Comparison of ENCODE assay signal across 26 cellular contexts in genomic region chr5:80174790-80175189, GRCh38.
DNase-seq lines count a peak whose midpoint lies in the region; FAIRE-seq and TF ChIP-seq lines count a peak whose summit lies in the region.
"Had no signal": no experiment of that assay in that cellular context is flagged by ENCODE, and none has a peak within 500 bp of the region (broad histone marks: within the 10 kb centered on the region; RNA-seq: fewer than 3 reads in every experiment).

No MANE protein-coding gene starts in this region.

- H3K36me3 Mint-ChIP-seq in activated naive CD8-positive, alpha-beta T cell = peaks cover 22% of the 10 kb centered on the region
- peaks cover 45% of the 10 kb centered on the region for H3K36me3 Mint-ChIP-seq in activated naive CD8-positive, alpha-beta T cell treated with anti-CD3 and anti-CD28 coated beads for 36 hours

- TF ChIP-seq EP300 in H1 (IDR thresholded peaks at IDR 0.05; ENCODE audit: borderline replicate concordance in 1 of 2, low read depth in 2 of 2, low read length in 2 of 2) = no peak

- H3K14ac ChIP-seq in H1 (ENCODE audit: insufficient read length) = no peak overlapping the region

- H3K9me3 ChIP-seq in H1 (ENCODE audit: insufficient read depth in 2 of 2, low read depth in 1 of 2, low read length in 1 of 2) (no peaks in the 10 kb centered on the region), testis (no peaks in the 10 kb centered on the region)
- H3K9me3 ChIP-seq: ovary had no signal

- no peaks in the 10 kb centered on the region for H3K9me3 Mint-ChIP-seq in activated naive CD8-positive, alpha-beta T cell (ENCODE audit: low read depth)
- H3K9me3 Mint-ChIP-seq in activated naive CD8-positive, alpha-beta T cell treated with anti-CD3 and anti-CD28 coated beads for 36 hours = no peaks in the 10 kb centered on the region
- H3K9me3 Mint-ChIP-seq: activated CD4-positive, alpha-beta memory T cell treated with anti-CD3 and anti-CD28 coated beads for 36 hours; brain had no signal

- CTCF ChIA-PET in H1 (lab: Charles Lee; ENCODE audit: partially characterized antibody) = interaction anchor here (0.6 to 1.7 kb wide), 5 partner anchors 8 to 65 kb away, joined by 3 to 7 read pairs (median 4); no protein-coding TSS in a partner anchor

- POLR2A ChIA-PET in H1 (lab: Charles Lee; ENCODE audit: partially characterized antibody) = interaction anchor here (0.9 to 3.6 kb wide), 4 partner anchors 10 to 82 kb away, joined by 4 to 28 read pairs (median 9); partner anchors contain the start of gene SERINC5

- H3K4me2 ChIP-seq in H1 (ENCODE audit: insufficient read depth in 1 of 2, low read depth in 2 of 2, low read length in 2 of 2) = no peak overlapping the region

- H3K36me3 ChIP-seq in H1 (ENCODE audit: control insufficient read depth in 2 of 4, insufficient read depth in 4 of 4, low read length in 3 of 4) = peaks cover 12 to 57% (median 30%) of the 10 kb centered on the region in 4 experiments
- H3K36me3 ChIP-seq in testis (ENCODE audit: low read depth, missing control alignments) = no peaks in the 10 kb centered on the region
- H3K36me3 ChIP-seq: ovary had no signal

- 0 out of 2 replicates have a peak overlapping the region, but pooled peaks have one; percentile 68 for H2AK5ac ChIP-seq in H1 (ENCODE audit: low read depth, low read length)

- peak overlapping the region; percentile 54; the same call in 1 of the 2 replicates for H2BK15ac ChIP-seq in H1 (ENCODE audit: low read length)

- no peak overlapping the region for H3K4me3 ChIP-seq in NB4 (ENCODE audit: low read depth, low read length)
- H3K4me3 ChIP-seq in H1 (ENCODE audit: extremely low read depth in 1 of 4, insufficient read depth in 2 of 4, low read depth in 3 of 4, low read length in 4 of 4) = no peak overlapping the region
- no peak overlapping the region for H3K4me3 ChIP-seq in testis
- H3K4me3 ChIP-seq: ovary had no signal

- H3K23me2 ChIP-seq in H1 (ENCODE audit: low read depth, low read length) = no peaks in the 10 kb centered on the region

- no peaks in the 10 kb centered on the region for H3K27me3 Mint-ChIP-seq in activated naive CD8-positive, alpha-beta T cell
- H3K27me3 Mint-ChIP-seq in activated naive CD8-positive, alpha-beta T cell treated with anti-CD3 and anti-CD28 coated beads for 36 hours = no peaks in the 10 kb centered on the region
- H3K27me3 Mint-ChIP-seq: activated CD4-positive, alpha-beta memory T cell treated with anti-CD3 and anti-CD28 coated beads for 36 hours; brain; naive B cell; stimulated activated naive B cell treated with anti-CD40 and anti-IgM and Interleukin-4, amounts not matched to agents 10 μg/mL and 1 μg/mL and 100 μg/mL, for 72 hours had no signal

- no peak overlapping the region for H4K8ac ChIP-seq in H1 (ENCODE audit: extremely low read depth, insufficient read depth, low read length)

- H4K5ac ChIP-seq in H1 (ENCODE audit: insufficient read length, low read depth, low read length) = no peak overlapping the region

- H3K27ac ChIP-seq in H1 (ENCODE audit: low read depth, low read length) (no peak overlapping the region), testis (peak overlapping the region; percentile 20 to 42)
- H3K27ac ChIP-seq: ovary had no signal

- no peak overlapping the region for H2BK20ac ChIP-seq in H1 (ENCODE audit: low read length)

- no peak overlapping the region for H3K4me3 Mint-ChIP-seq in activated naive CD8-positive, alpha-beta T cell
- H3K4me3 Mint-ChIP-seq in activated naive CD8-positive, alpha-beta T cell treated with anti-CD3 and anti-CD28 coated beads for 36 hours = no peak overlapping the region
- H3K4me3 Mint-ChIP-seq: activated CD4-positive, alpha-beta memory T cell treated with anti-CD3 and anti-CD28 coated beads for 36 hours; brain; stimulated activated naive B cell treated with anti-CD40 and anti-IgM and Interleukin-4, amounts not matched to agents 10 μg/mL and 1 μg/mL and 100 μg/mL, for 72 hours had no signal

- no peak for FAIRE-seq in H1 (lab: Jason Lieb, UNC)
- FAIRE-seq: G401.6 had no signal

- TF ChIP-seq CTCF in NB4 (IDR thresholded peaks at IDR 0.05; ENCODE audit: low read depth, low read length) (no peak), H1 (IDR thresholded peaks at IDR 0.05; ENCODE audit: control extremely low read depth in 1 of 3, insufficient read depth in 1 of 3, low read depth in 1 of 3, low read length in 3 of 3) (no peak), testis (IDR thresholded peaks at IDR 0.05) (no peak)

- 97% methylated on average over 5 of the region's 5 CpGs; no CpG with 5 or more reads in 1 of the 2 experiments for WGBS in H1 (ENCODE audit: extremely low coverage in 1 of 2, insufficient coverage in 1 of 2, insufficient read length in 1 of 2, insufficient replicate concordance in 2 of 2, low coverage in 1 of 2, low lambda C conversion rate in 2 of 2, missing lambda C conversion rate in 1 of 2), 2 experiments
- 55 to 70% methylated on average over 5 of the region's 5 CpGs for WGBS in testis, 2 donors

- H3K23ac ChIP-seq in H1 (ENCODE audit: insufficient read length) = no peak overlapping the region

- no peak for TF ChIP-seq POLR2A in NB4 (IDR thresholded peaks at IDR 0.05; ENCODE audit: extremely low read depth, insufficient read length)
- TF ChIP-seq POLR2A in H1 (IDR thresholded peaks at IDR 0.05; ENCODE audit: control extremely low read depth in 1 of 2, low read depth in 2 of 2, low read length in 2 of 2) = no peak
- TF ChIP-seq POLR2A in testis (IDR thresholded peaks at IDR 0.05) = no peak

- H2BK120ac ChIP-seq in H1 (replicated peaks; ENCODE audit: low read depth, low read length) = no peak overlapping the region

- no peaks in the 10 kb centered on the region for H4K20me1 ChIP-seq in H1 (replicated peaks in 1 of 2; ENCODE audit: control insufficient read depth in 1 of 2, insufficient read depth in 2 of 2, low read length in 2 of 2)

- intact Hi-C loops in testis (cut with DNase I; ENCODE audit: low total_unique reads) = no loop called here
- intact Hi-C loops in cardiac septum (cut with DNase I) = no loop called here

- TF ChIP-seq RAD21 in H1 (IDR thresholded peaks at IDR 0.05 in 1 of 2, conservative IDR thresholded peaks at IDR 0.05 in 1 of 2; ENCODE audit: low read depth in 2 of 2, low read length in 2 of 2) = no peak

- no peaks in the 10 kb centered on the region for H3K27me3 ChIP-seq in H1 (replicated peaks in 1 of 4; ENCODE audit: control insufficient read depth in 3 of 4, extremely low read depth in 1 of 4, insufficient read depth in 3 of 4, low read length in 3 of 4)
- no peaks in the 10 kb centered on the region for H3K27me3 ChIP-seq in testis
- H3K27me3 ChIP-seq: ovary had no signal

- H3K56ac ChIP-seq in H1 (replicated peaks; ENCODE audit: insufficient read length, low read depth, low read length) = no peak overlapping the region

- no peak overlapping the region for H2BK5ac ChIP-seq in H1 (ENCODE audit: low read depth, low read length)

- H3K4ac ChIP-seq in H1 (replicated peaks; ENCODE audit: insufficient read length, low read depth, low read length) = no peak overlapping the region

- no peak overlapping the region for H2BK12ac ChIP-seq in H1 (ENCODE audit: low read depth, low read length)

- no peak overlapping the region for H4K91ac ChIP-seq in H1 (replicated peaks; ENCODE audit: insufficient read length, low read length)

- H3K18ac ChIP-seq in H1 (ENCODE audit: extremely low read depth, low read length) = peak overlapping the region; percentile 66; the same call in 1 of the 2 replicates

- no peak overlapping the region for H2AFZ ChIP-seq in H1 (ENCODE audit: low read length)

- H3K4me1 ChIP-seq in H1 (replicated peaks in 1 of 4; ENCODE audit: control insufficient read depth in 3 of 4, insufficient read depth in 4 of 4, low read length in 3 of 4) (peaks cover 0 to 9% (median 4%) of the 10 kb centered on the region in 4 experiments; a peak in 5 of 7 replicates), testis (peaks cover 39% of the 10 kb centered on the region)

- peak overlapping the region; percentile 56 for H3K27ac Mint-ChIP-seq in activated naive CD8-positive, alpha-beta T cell
- H3K27ac Mint-ChIP-seq in activated naive CD8-positive, alpha-beta T cell treated with anti-CD3 and anti-CD28 coated beads for 36 hours = no peak overlapping the region
- H3K27ac Mint-ChIP-seq: activated CD4-positive, alpha-beta memory T cell treated with anti-CD3 and anti-CD28 coated beads for 36 hours; stimulated activated naive B cell treated with anti-CD40 and anti-IgM and Interleukin-4, amounts not matched to agents 10 μg/mL and 1 μg/mL and 100 μg/mL, for 72 hours had no signal

- peaks cover 51% of the 10 kb centered on the region for H3K4me1 Mint-ChIP-seq in activated naive CD8-positive, alpha-beta T cell (ENCODE audit: low read depth)
- peaks cover 52% of the 10 kb centered on the region for H3K4me1 Mint-ChIP-seq in activated naive CD8-positive, alpha-beta T cell treated with anti-CD3 and anti-CD28 coated beads for 36 hours

- no peak for DNase-seq in activated naive CD8-positive, alpha-beta T cell treated with anti-CD3 and anti-CD28 coated beads for 36 hours
- peak; percentile 82 for DNase-seq in NB4 (ENCODE audit: low read depth)
- no peak for DNase-seq in H1 (ENCODE audit: low read depth in 1 of 2, low spot score in 2 of 2)
- peak; percentile 54 for DNase-seq in testis
- DNase-seq in anterior cingulate cortex (lab: John Stamatoyannopoulos, UW) = no peak
- no peak for DNase-seq in cardiac septum (ENCODE audit: low spot score)
- DNase-seq in COLO668 (lab: John Stamatoyannopoulos, UW; ENCODE audit: unreplicated experiment) = no peak
- DNase-seq: activated CD4-positive, alpha-beta memory T cell treated with anti-CD3 and anti-CD28 coated beads for 36 hours; activated CD4-positive, CD25-positive, alpha-beta regulatory T cell; activated T-cell treated with anti-CD3 and anti-CD28 coated beads, Interleukin-2, amount 50 U/mL, for 1 hour; C1 segment of cervical spinal cord; DMS153; effector CD8-positive, alpha-beta T cell; erythroblast; mesenchymal stem cell; naive B cell; NCI-H1417; NCI-H2081 treated with DMSO at 0.1 percent for 48 hours; NCI-H446 treated with DMSO at 0.1 percent for 48 hours; right cardiac atrium; stimulated activated CD4-positive, alpha-beta T cell treated with anti-CD3 and anti-CD28 coated beads, Interleukin-4, amount 100 ng/mL, for 24 hours; stimulated activated naive B cell treated with anti-CD40 and anti-IgM and Interleukin-4, amounts not matched to agents 10 μg/mL and 1 μg/mL and 100 μg/mL, for 72 hours had no signal

- no peak overlapping the region for H3K9ac ChIP-seq in H1 (replicated peaks in 1 of 4; ENCODE audit: extremely low read depth in 1 of 4, low read depth in 3 of 4, low read length in 3 of 4)

- peaks cover 4 to 12% of the 10 kb centered on the region in 2 experiments; a peak in 2 of 4 replicates for H3K79me2 ChIP-seq in H1 (ENCODE audit: control insufficient read depth in 1 of 2, insufficient read depth in 2 of 2, low read length in 2 of 2)

- H3K79me1 ChIP-seq in H1 (ENCODE audit: low read depth, low read length) = no peaks in the 10 kb centered on the region

TF ChIP-seq in H1, 55 proteins besides CTCF, POLR2A, EP300 and RAD21 (continues in another document):
- no peak for TF ChIP-seq CBX8 (IDR thresholded peaks at IDR 0.05; ENCODE audit: borderline replicate concordance, low read depth, low read length)

Comparison
In these comparisons a context has a peak if more than half of its experiments do, and no peak if none do; other contexts are left out.
1. DNase-seq: peak in NB4 (single experiment) and testis (single experiment); none in activated naive CD8-positive, alpha-beta T cell treated with anti-CD3 and anti-CD28 coated beads for 36 hours (single experiment), H1 (0 of 2), anterior cingulate cortex (0 of 58), cardiac septum (single experiment) and COLO668 (single experiment).